Comparison of ENCODE assay signal across 11 cellular contexts in genomic region chr18:59917422-59917821, GRCh38. TPM values are rescaled to one million over a fixed set of nuclear protein-coding genes. Genes with fewer than 3 reads are reported as not detected.
DNase-seq lines count a peak whose midpoint lies in the region; ATAC-seq and TF ChIP-seq lines count a peak whose summit lies in the region.
"Had no signal": no experiment of that assay in that cellular context is flagged by ENCODE, and none has a peak within 500 bp of the region (broad histone marks: within the 10 kb centered on the region; RNA-seq: fewer than 3 reads in every experiment).

No MANE protein-coding gene starts in this region.

- H3K4me3 ChIP-seq in right atrium auricular region: no peak overlapping the region
- H3K4me3 ChIP-seq in SK-N-MC: no peak overlapping the region
- no peak overlapping the region for H3K4me3 ChIP-seq in fibroblast of pulmonary artery (replicated peaks; ENCODE audit: low read depth, low read length)
- H3K4me3 ChIP-seq in ascending aorta: no peak overlapping the region

- TF ChIP-seq CTCF in right atrium auricular region (IDR thresholded peaks at IDR 0.05) (no peak), fibroblast of pulmonary artery (IDR thresholded peaks at IDR 0.05; ENCODE audit: low read length, missing control alignments) (no peak), ascending aorta (IDR thresholded peaks at IDR 0.05) (no peak)

- H3K4me1 ChIP-seq in right atrium auricular region (no peaks in the 10 kb centered on the region), ascending aorta (no peaks in the 10 kb centered on the region)

- intact Hi-C loops in cardiac septum (cut with DNase I) (no loop called here), ascending aorta (cut with DNase I) (no loop called here)

- no peak for ATAC-seq in HG02763 (IDR thresholded peaks at IDR 0.05; ENCODE audit: unreplicated experiment)

- DNase-seq in cardiac septum (ENCODE audit: low spot score) (peak; percentile 81), right atrium auricular region (ENCODE audit: low spot score) (no peak), SK-N-MC (ENCODE audit: low read depth, low spot score) (no peak), fibroblast of pulmonary artery (ENCODE audit: low read depth) (peak; percentile 82), epidermal melanocyte (ENCODE audit: insufficient read length, low spot score) (no peak), NCI-H524 (lab: John Stamatoyannopoulos, UW) (no peak), ascending aorta (ENCODE audit: low spot score in 2 of 2) (no peak)
- DNase-seq: activated CD4-positive, alpha-beta T cell treated with anti-CD3 and anti-CD28 coated beads for 1 hour; central memory CD4-positive, alpha-beta T cell; NCI-H187 treated with DMSO at 0.1 percent for 48 hours had no signal

- H3K27ac ChIP-seq in right atrium auricular region: no peak overlapping the region
- peak overlapping the region; percentile 9; the same call in 1 of the 2 replicates for H3K27ac ChIP-seq in SK-N-MC
- no peak overlapping the region for H3K27ac ChIP-seq in ascending aorta

- H3K27me3 ChIP-seq in right atrium auricular region (no peaks in the 10 kb centered on the region), ascending aorta (no peaks in the 10 kb centered on the region)

- H3K36me3 ChIP-seq in right atrium auricular region: no peaks in the 10 kb centered on the region
- H3K36me3 ChIP-seq in SK-N-MC (ENCODE audit: insufficient read depth, low read length): no peaks in the 10 kb centered on the region
- no peaks in the 10 kb centered on the region for H3K36me3 ChIP-seq in ascending aorta

- H3K9me3 ChIP-seq in right atrium auricular region: no peaks in the 10 kb centered on the region
- no peaks in the 10 kb centered on the region for H3K9me3 ChIP-seq in SK-N-MC (ENCODE audit: low read depth, low read length)
- no peaks in the 10 kb centered on the region for H3K9me3 ChIP-seq in ascending aorta

- H3K9ac ChIP-seq in SK-N-MC (ENCODE audit: insufficient read length): no peak overlapping the region

RNA-seq across cellular contexts. Expression of gene PMAIP1, which starts 17.6 kb away (rescaled TPM):
- total RNA-seq in cardiac septum (0.35 TPM), right atrium auricular region (under 1 TPM; 0.22 to 0.75 TPM), ascending aorta (not detected)

Comparison
In these comparisons a context has a peak if more than half of its experiments do, and no peak if none do; other contexts are left out.
1. DNase-seq: peak in cardiac septum (single experiment) and fibroblast of pulmonary artery (single experiment); none in right atrium auricular region (single experiment), SK-N-MC (single experiment), epidermal melanocyte (single experiment), NCI-H524 (0 of 2) and ascending aorta (0 of 2).